ENCODE assay signal across 26 cellular contexts in the genomic region with DNA sequence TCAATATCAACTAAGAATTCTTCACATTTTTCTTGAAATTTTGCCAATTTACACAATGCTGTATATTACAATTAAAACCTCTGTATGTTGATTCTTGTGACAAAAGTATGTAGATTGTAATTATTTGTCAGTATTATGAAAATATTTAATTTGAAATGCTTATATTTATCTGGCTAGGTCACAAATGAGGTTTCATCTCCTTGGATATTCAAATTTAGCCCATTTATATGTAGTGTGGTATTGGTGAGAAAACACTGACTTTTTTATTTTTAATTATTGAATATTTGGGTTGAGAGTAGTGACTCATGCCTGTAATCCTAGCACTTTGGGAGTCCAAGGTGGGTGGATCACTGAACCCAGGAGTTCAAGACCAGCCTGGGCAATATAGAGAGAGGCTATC. TPM values are rescaled to one million over a fixed set of nuclear protein-coding genes. Genes with fewer than 3 reads are reported as not detected.
"Had no signal": no experiment of that assay in that cellular context is flagged by ENCODE, and none has a peak within 500 bp of the region (broad histone marks: within the 10 kb centered on the region; RNA-seq: fewer than 3 reads in every experiment).

No MANE protein-coding gene starts in this region.

- DNase-seq: cortex of kidney; effector CD8-positive, alpha-beta T cell; effector memory CD8-positive, alpha-beta T cell; endodermal cell; erythroblast; esophagus squamous epithelium; foreskin fibroblast; foreskin melanocyte; gastrocnemius medialis; glutamatergic neuron; head of caudate nucleus; heart right ventricle; hippocampal formation; left cardiac atrium; left lung; left ventricle myocardium superior; lower lobe of right lung; mesenchymal stem cell; mucosa of descending colon; naive B cell; naive thymus-derived CD8-positive, alpha-beta T cell had no signal

- H3K9me3 Mint-ChIP-seq: dendritic cell treated with granulocyte-macrophage colony-stimulating factor and Interleukin-4, amounts not matched to agents 40 ng/mL and 50 ng/mL, for 4 days; effector memory CD8-positive, alpha-beta T cell had no signal

- H3K27ac Mint-ChIP-seq: dendritic cell treated with granulocyte-macrophage colony-stimulating factor and Interleukin-4, amounts not matched to agents 40 ng/mL and 50 ng/mL, for 4 days; effector memory CD8-positive, alpha-beta T cell; endodermal cell; mesothelial cell of epicardium had no signal

- FAIRE-seq: keratinocyte had no signal

- H3K4me3 Mint-ChIP-seq: dendritic cell treated with granulocyte-macrophage colony-stimulating factor and Interleukin-4, amounts not matched to agents 40 ng/mL and 50 ng/mL, for 4 days; effector memory CD8-positive, alpha-beta T cell; endodermal cell; mesothelial cell of epicardium; naive B cell; naive thymus-derived CD8-positive, alpha-beta T cell had no signal

RNA-seq across cellular contexts. Expression of a gene that starts 2.9 kb away (rescaled TPM):
- total RNA-seq: glomerular endothelial cell had no signal

RNA-seq across cellular contexts. Expression of a gene that starts 21.1 kb away (rescaled TPM):
- total RNA-seq: myocyte had no signal
